ENCODE assay signal across 8 cellular contexts in the genomic region with DNA sequence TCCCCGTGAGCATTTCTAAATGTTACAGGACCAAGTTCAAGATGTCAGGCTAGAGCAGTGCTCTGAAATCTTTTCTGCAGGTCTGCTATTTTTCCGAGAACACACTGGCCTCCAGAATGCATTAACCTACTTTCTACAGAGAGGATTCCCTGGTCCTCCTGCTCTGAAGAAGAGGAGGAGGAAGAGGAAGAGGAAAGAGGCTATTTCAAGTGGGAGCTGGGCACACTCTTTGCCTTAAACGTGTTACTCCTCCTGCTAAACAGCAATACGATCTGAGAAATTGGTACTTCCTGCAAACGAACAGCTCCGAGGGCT.
DNase-seq lines count a peak whose midpoint lies in the region; ATAC-seq and TF ChIP-seq lines count a peak whose summit lies in the region.

No MANE protein-coding gene starts in this region.

- H3K4me3 Mint-ChIP-seq in T-helper 1 cell treated with Interleukin-12 subunit alpha and Interleukin-12 subunit beta and Interleukin-4 antibody, amounts not matched to agents 30 μg/mL and 1 μg/mL, for 36 hours = peak overlapping the region; percentile 55

- H3K27ac Mint-ChIP-seq in T-helper 1 cell treated with Interleukin-12 subunit alpha and Interleukin-12 subunit beta and Interleukin-4 antibody, amounts not matched to agents 30 μg/mL and 1 μg/mL, for 36 hours = no peak overlapping the region

- TF ChIP-seq CTCF in GM12864 (IDR thresholded peaks at IDR 0.05; ENCODE audit: low read depth, low read length, missing control alignments) (no peak), fibroblast of the aortic adventitia (IDR thresholded peaks at IDR 0.05; ENCODE audit: insufficient read depth, low read length) (no peak)

- peaks cover 9% of the 10 kb centered on the region for H3K4me1 Mint-ChIP-seq in T-helper 1 cell treated with Interleukin-12 subunit alpha and Interleukin-12 subunit beta and Interleukin-4 antibody, amounts not matched to agents 30 μg/mL and 1 μg/mL, for 36 hours (ENCODE audit: low read depth)

- intact Hi-C loops in sciatic nerve (cut with DNase I) = no loop called here

- no peaks in the 10 kb centered on the region for H3K9me3 Mint-ChIP-seq in T-helper 1 cell treated with Interleukin-12 subunit alpha and Interleukin-12 subunit beta and Interleukin-4 antibody, amounts not matched to agents 30 μg/mL and 1 μg/mL, for 36 hours

- DNase-seq in GM12864 (ENCODE audit: low read depth) = no peak
- DNase-seq in fibroblast of the aortic adventitia (ENCODE audit: low read depth) = peak; percentile 29
- DNase-seq in sciatic nerve (ENCODE audit: low spot score) = no peak
- DNase-seq in RPMI8226 = no peak
- no peak for DNase-seq in stimulated activated naive CD4-positive, alpha-beta T cell treated with Interleukin-2 at 50 U/mL for 16 hours (lab: John Stamatoyannopoulos, UW)

- H3K4me3 ChIP-seq in GM12864 (ENCODE audit: low read depth, low read length) (peak overlapping the region; percentile 29; the same call in 1 of the 2 replicates), fibroblast of the aortic adventitia (ENCODE audit: low read depth, low read length) (peak overlapping the region; percentile 63)

- ATAC-seq in sciatic nerve = peak; percentile 75
- ATAC-seq in GM21825 (IDR thresholded peaks at IDR 0.05; ENCODE audit: unreplicated experiment) = no peak
- no peak for ATAC-seq in HG02798 (IDR thresholded peaks at IDR 0.05; ENCODE audit: poor library complexity, unreplicated experiment)

- no peaks in the 10 kb centered on the region for H3K36me3 Mint-ChIP-seq in T-helper 1 cell treated with Interleukin-12 subunit alpha and Interleukin-12 subunit beta and Interleukin-4 antibody, amounts not matched to agents 30 μg/mL and 1 μg/mL, for 36 hours (ENCODE audit: low read depth)

- H3K27me3 Mint-ChIP-seq in T-helper 1 cell treated with Interleukin-12 subunit alpha and Interleukin-12 subunit beta and Interleukin-4 antibody, amounts not matched to agents 30 μg/mL and 1 μg/mL, for 36 hours (ENCODE audit: low read depth) = peaks cover 84% of the 10 kb centered on the region
